8 cellular contexts compared by ENCODE assay signal in the genomic region with DNA sequence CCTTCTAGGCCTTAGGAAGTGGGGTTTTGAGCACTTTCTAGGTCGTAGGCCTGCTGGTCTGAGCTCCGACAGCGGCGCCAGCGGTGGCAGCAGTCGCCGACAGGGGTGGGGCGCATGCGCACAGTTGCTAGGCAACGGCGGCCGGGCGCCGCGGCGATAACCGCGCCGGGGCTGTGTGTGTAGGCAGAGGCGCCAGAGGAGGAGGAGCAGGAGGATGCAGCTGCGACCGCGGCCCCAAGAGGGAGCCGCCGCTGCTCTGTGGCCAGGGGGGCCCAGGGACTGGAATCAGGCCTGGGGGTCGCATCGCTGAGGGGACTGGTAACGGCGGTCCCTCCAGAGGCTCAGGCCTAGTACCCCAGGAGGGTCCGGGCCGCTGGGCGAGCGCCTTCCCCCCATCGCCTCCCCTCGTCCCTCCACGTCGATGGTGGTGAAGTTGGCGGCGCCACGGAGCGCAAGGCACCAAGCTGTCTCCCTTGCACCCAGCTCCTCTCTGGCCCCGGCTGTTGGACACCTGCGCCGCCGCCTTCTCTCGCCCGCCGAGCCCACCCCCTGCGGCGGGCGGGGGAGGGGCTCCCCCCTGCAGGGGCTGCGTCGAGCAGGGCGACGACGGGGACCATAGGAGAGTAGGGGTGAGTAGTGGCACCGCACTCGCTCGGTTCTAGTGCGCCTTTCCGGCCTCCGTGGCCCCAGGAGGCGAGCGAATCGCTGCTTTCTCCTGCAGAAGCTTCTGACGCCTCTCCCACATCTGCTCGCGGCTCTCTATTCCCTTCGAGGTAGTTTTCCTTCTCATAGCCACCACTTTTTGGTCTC. TPM values are rescaled to one million over a fixed set of nuclear protein-coding genes. Genes with fewer than 3 reads are reported as not detected.
DNase-seq lines count a peak whose midpoint lies in the region; ATAC-seq, FAIRE-seq and TF ChIP-seq lines count a peak whose summit lies in the region.

A gene (plus strand): TSS at position 186 of the 810 bp plus-strand sequence.

- peak within 1 kb of the TSS; percentile 47 for H3K4me3 ChIP-seq in mononuclear cell (ENCODE audit: low read length)

- ATAC-seq in GM18499 (IDR thresholded peaks at IDR 0.05; ENCODE audit: insufficient read depth, unreplicated experiment) = peak; percentile 68
- ATAC-seq in HG02852 (IDR thresholded peaks at IDR 0.05; ENCODE audit: unreplicated experiment) = peak; percentile 95

- no peaks in the 10 kb centered on the region for H3K9me3 ChIP-seq in mononuclear cell (ENCODE audit: low read depth, low read length)

- no peaks in the 10 kb centered on the region for H3K27me3 ChIP-seq in mononuclear cell (ENCODE audit: insufficient read depth, low read length)

- DNase-seq in NCI-H524 treated with DMSO at 0.1 percent for 48 hours (lab: John Stamatoyannopoulos, UW) (peak; percentile 31), epidermal melanocyte (ENCODE audit: insufficient read length, low spot score) (peak; percentile 21), H54 (ENCODE audit: insufficient read length, low spot score) (no peak)
- peak; percentile 53 for DNase-seq in activated CD8-positive, alpha-beta memory T cell treated with anti-CD3 and anti-CD28 coated beads, Interleukin-2, amount 50 U/mL, for 24 hours (ENCODE audit: extremely low read depth)
- DNase-seq in stimulated activated CD8-positive, alpha-beta memory T cell treated with anti-CD3 and anti-CD28 coated beads, Interleukin-2, amount 100 ng/mL, for 48 hours (ENCODE audit: low read depth in 2 of 2) = peak; percentile 60 to 72

- TF ChIP-seq POLR2A in H54 (IDR thresholded peaks at IDR 0.05; ENCODE audit: low read depth, low read length) = no peak

- H3K4me1 ChIP-seq in mononuclear cell (ENCODE audit: insufficient read depth, low read length) = no peaks in the 10 kb centered on the region

- FAIRE-seq in H54 (lab: Jason Lieb, UNC) = no peak

RNA-seq across cellular contexts. Expression of the gene that starts here (rescaled TPM):
- total RNA-seq in mononuclear cell = 2.4 TPM
